In the genomic region with DNA sequence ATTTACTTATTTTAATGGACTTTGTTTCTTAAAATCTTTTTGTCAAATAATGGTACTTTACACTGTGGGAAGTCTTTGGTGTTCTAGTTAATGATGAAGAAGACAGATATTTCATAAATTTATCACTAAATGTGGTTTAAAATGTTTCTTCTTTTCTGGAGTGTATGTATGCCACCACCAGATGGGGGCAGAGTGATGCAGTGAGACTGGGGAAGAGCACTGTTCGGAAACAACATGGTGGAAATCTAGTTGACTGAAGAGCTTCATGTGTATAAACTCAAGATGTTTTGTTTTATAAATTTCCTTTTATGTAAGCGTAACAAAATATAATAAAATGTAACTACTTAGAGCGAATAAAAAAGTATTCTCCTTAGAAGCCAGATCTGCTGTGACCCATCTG, we compare ENCODE assay signal across 7 cellular contexts.
DNase-seq lines count a peak whose midpoint lies in the region; ATAC-seq and TF ChIP-seq lines count a peak whose summit lies in the region.

No MANE protein-coding gene starts in this region.

- H3K27ac ChIP-seq in CD8-positive, alpha-beta T cell (ENCODE audit: low read depth, low read length) = no peak overlapping the region

- H3K4me1 ChIP-seq in CD8-positive, alpha-beta T cell (ENCODE audit: insufficient read depth, low read length) = no peaks in the 10 kb centered on the region

- H3K4me3 ChIP-seq in GM06990 (replicated peaks; ENCODE audit: low read depth, low read length) = no peak overlapping the region
- no peak overlapping the region for H3K4me3 ChIP-seq in CD8-positive, alpha-beta T cell (ENCODE audit: low read depth, low read length)

- no peak for ATAC-seq in CD8-positive, alpha-beta T cell
- ATAC-seq in T-helper 17 cell = no peak

- H3K36me3 Mint-ChIP-seq in activated naive CD4-positive, alpha-beta T cell treated with anti-CD3 and anti-CD28 coated beads for 36 hours (ENCODE audit: low read depth) = no peaks in the 10 kb centered on the region
- no peaks in the 10 kb centered on the region for H3K36me3 Mint-ChIP-seq in CD8-positive, alpha-beta T cell
- no peaks in the 10 kb centered on the region for H3K36me3 Mint-ChIP-seq in T-helper 17 cell (ENCODE audit: low read depth)

- no peaks in the 10 kb centered on the region for H3K27me3 Mint-ChIP-seq in activated naive CD4-positive, alpha-beta T cell treated with anti-CD3 and anti-CD28 coated beads for 36 hours (ENCODE audit: low read depth)
- H3K27me3 Mint-ChIP-seq in CD8-positive, alpha-beta T cell (ENCODE audit: low read depth) = no peaks in the 10 kb centered on the region
- H3K27me3 Mint-ChIP-seq in T-helper 17 cell = no peaks in the 10 kb centered on the region

- no peaks in the 10 kb centered on the region for H3K9me3 ChIP-seq in CD8-positive, alpha-beta T cell (ENCODE audit: low read length)
- no peaks in the 10 kb centered on the region for H3K9me3 ChIP-seq in T-helper 17 cell (ENCODE audit: control insufficient read depth, low read length, poor library complexity, severe bottlenecking)

- no peak overlapping the region for H3K4me3 Mint-ChIP-seq in activated naive CD4-positive, alpha-beta T cell treated with anti-CD3 and anti-CD28 coated beads for 36 hours
- H3K4me3 Mint-ChIP-seq in CD8-positive, alpha-beta T cell = no peak overlapping the region
- H3K4me3 Mint-ChIP-seq in T-helper 17 cell = no peak overlapping the region

- POLR2A ChIA-PET in CD8-positive, alpha-beta T cell (lab: Charles Lee) = no interaction called here

- TF ChIP-seq CTCF in GM06990 (IDR thresholded peaks at IDR 0.05; ENCODE audit: insufficient read depth, low read length, poor library complexity, severe bottlenecking) = peak; percentile 45
- no peak for TF ChIP-seq CTCF in CD8-positive, alpha-beta T cell (IDR thresholded peaks at IDR 0.05)

- CTCF ChIA-PET in activated naive CD4-positive, alpha-beta T cell treated with anti-CD3 and anti-CD28 coated beads for 36 hours (lab: Charles Lee) = interaction anchor here (0.6 to 1.0 kb wide), 2 partner anchors 10 to 140 kb away, joined by 3 to 5 read pairs; no protein-coding TSS in a partner anchor
- CTCF ChIA-PET in CD8-positive, alpha-beta T cell (lab: Charles Lee) = no interaction called here

- H3K27ac Mint-ChIP-seq in activated naive CD4-positive, alpha-beta T cell treated with anti-CD3 and anti-CD28 coated beads for 36 hours = no peak overlapping the region
- H3K27ac Mint-ChIP-seq in CD8-positive, alpha-beta T cell = no peak overlapping the region
- H3K27ac Mint-ChIP-seq in T-helper 17 cell = no peak overlapping the region

- H3K27me3 ChIP-seq in GM06990 (replicated peaks; ENCODE audit: control insufficient read depth, insufficient read depth, low read length) = no peaks in the 10 kb centered on the region
- no peaks in the 10 kb centered on the region for H3K27me3 ChIP-seq in CD8-positive, alpha-beta T cell (ENCODE audit: insufficient read depth, low read length)

- H3K9me3 Mint-ChIP-seq in activated naive CD4-positive, alpha-beta T cell treated with anti-CD3 and anti-CD28 coated beads for 36 hours = peaks cover 4% of the 10 kb centered on the region
- H3K9me3 Mint-ChIP-seq in CD8-positive, alpha-beta T cell = peaks cover 3% of the 10 kb centered on the region

- H3K36me3 ChIP-seq in GM06990 (ENCODE audit: control insufficient read depth, insufficient read depth, low read length) = no peaks in the 10 kb centered on the region
- H3K36me3 ChIP-seq in CD8-positive, alpha-beta T cell (ENCODE audit: insufficient read depth, low read length) = no peaks in the 10 kb centered on the region

- H3K4me1 Mint-ChIP-seq in activated naive CD4-positive, alpha-beta T cell treated with anti-CD3 and anti-CD28 coated beads for 36 hours (ENCODE audit: low read depth) = no peaks in the 10 kb centered on the region
- H3K4me1 Mint-ChIP-seq in CD8-positive, alpha-beta T cell (ENCODE audit: low read depth) = no peaks in the 10 kb centered on the region
- H3K4me1 Mint-ChIP-seq in T-helper 17 cell = no peaks in the 10 kb centered on the region

- DNase-seq in GM06990 (ENCODE audit: extremely low read depth, insufficient read length) (no peak), M059J (ENCODE audit: low read depth) (peak; percentile 56), amniotic epithelial cell (ENCODE audit: low read depth) (peak; percentile 67), myocyte (ENCODE audit: low read depth) (peak; percentile 58), T-helper 17 cell (no peak)
- DNase-seq in activated naive CD4-positive, alpha-beta T cell treated with anti-CD3 and anti-CD28 coated beads for 36 hours = no peak
- no peak for DNase-seq in CD8-positive, alpha-beta T cell

- intact Hi-C loops in activated naive CD4-positive, alpha-beta T cell treated with anti-CD3 and anti-CD28 coated beads for 36 hours (cut with micrococcal nuclease) = no loop called here
- intact Hi-C loops in CD8-positive, alpha-beta T cell (cut with DNase I, micrococcal nuclease) = no loop called here

Comparison
In these comparisons a context has a peak if more than half of its experiments do, and no peak if none do; other contexts are left out.
1. DNase-seq: peak in M059J (single experiment), amniotic epithelial cell (single experiment) and myocyte (single experiment); none in GM06990 (single experiment), activated naive CD4-positive, alpha-beta T cell treated with anti-CD3 and anti-CD28 coated beads for 36 hours (single experiment), CD8-positive, alpha-beta T cell (0 of 7) and T-helper 17 cell (0 of 3).